In the genomic region with DNA sequence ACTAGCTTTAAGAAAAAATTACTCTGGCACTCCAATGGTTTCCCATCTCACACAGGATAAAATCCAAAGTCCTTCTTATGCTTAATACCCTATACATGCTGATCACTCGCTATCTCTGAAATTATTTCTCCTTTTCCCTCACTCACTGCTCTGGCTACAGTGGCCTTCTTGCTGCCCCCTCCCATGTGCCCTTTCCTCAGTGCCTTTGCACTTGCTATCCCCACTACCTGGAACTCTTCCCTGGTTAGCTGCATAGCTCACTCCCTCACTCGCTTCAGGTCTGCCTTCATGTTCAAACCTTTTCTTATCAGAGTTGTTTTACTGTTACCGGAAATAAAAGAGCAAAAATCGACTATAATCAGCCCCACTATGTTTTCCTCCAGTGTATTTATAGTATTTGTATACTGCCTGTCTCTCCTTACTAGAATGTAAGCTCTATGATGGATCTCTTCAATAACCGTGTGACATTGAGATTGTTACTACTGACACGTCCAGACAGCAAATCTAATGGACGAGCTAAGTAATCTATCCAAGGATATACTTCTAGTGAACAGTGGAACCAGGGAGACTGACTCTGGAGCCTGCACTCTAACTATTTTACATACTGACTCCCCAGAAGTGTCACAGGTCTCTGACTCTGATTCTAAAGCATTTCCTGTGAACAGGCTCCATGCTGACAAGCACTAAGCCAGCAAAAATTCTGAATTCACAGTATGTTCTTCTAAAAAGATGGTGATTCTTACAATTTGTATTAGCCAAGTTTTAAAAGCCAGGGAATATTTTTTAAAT, we compare ENCODE assay signal across 9 cellular contexts. TPM values are rescaled to one million over a fixed set of nuclear protein-coding genes. Genes with fewer than 3 reads are reported as not detected.
DNase-seq lines count a peak whose midpoint lies in the region; ATAC-seq and TF ChIP-seq lines count a peak whose summit lies in the region.
"Had no signal": no experiment of that assay in that cellular context is flagged by ENCODE, and none has a peak within 500 bp of the region (broad histone marks: within the 10 kb centered on the region; RNA-seq: fewer than 3 reads in every experiment).

No MANE protein-coding gene starts in this region.

- in situ Hi-C loops in mammary epithelial cell (cut with MboI; ENCODE audit: low sequenced_read_pairs in 2 of 2): no loop called here

- H3K27me3 Mint-ChIP-seq in memory B cell: no peaks in the 10 kb centered on the region

- H3K9me3 ChIP-seq in mammary epithelial cell (replicated peaks; ENCODE audit: insufficient read depth, low read length): no peaks in the 10 kb centered on the region

- BruUV-seq in mammary epithelial cell (replicated peaks; lab: Mats Ljungman, UMichigan): no TSS peak

- H2AFZ ChIP-seq in mammary epithelial cell (ENCODE audit: low read depth, low read length): no peak overlapping the region

- H3K4me3 ChIP-seq in mammary epithelial cell (replicated peaks in 1 of 3; ENCODE audit: insufficient read depth in 1 of 3, low read depth in 2 of 3, low read length in 3 of 3): no peak overlapping the region

- H3K27me3 ChIP-seq in mammary epithelial cell (ENCODE audit: insufficient read depth, low read length): no peaks in the 10 kb centered on the region

- H3K4me2 ChIP-seq in mammary epithelial cell (ENCODE audit: insufficient read depth, low read depth, low read length): peak overlapping the region; percentile 49

- no peak for TF ChIP-seq CTCF in mammary epithelial cell (conservative IDR thresholded peaks at IDR 0.05 in 1 of 2, IDR thresholded peaks at IDR 0.05 in 1 of 2; ENCODE audit: extremely low read depth in 1 of 2, insufficient read depth in 1 of 2, low read depth in 1 of 2, low read length in 2 of 2)

- H3K9me3 Mint-ChIP-seq in memory B cell: no peaks in the 10 kb centered on the region

- intact Hi-C loops in mammary epithelial cell (cut with micrococcal nuclease): loop anchor here (2.0 kb wide), 1 partner anchor 23 kb away; no protein-coding TSS in a partner anchor

- peaks cover 24% of the 10 kb centered on the region for H3K4me1 ChIP-seq in mammary epithelial cell (ENCODE audit: insufficient read depth, low read length)

- peaks cover 3% of the 10 kb centered on the region for H3K4me1 Mint-ChIP-seq in memory B cell

- WGBS in mammary epithelial cell (ENCODE audit: low coverage, missing lambda C conversion rate): 88% methylated on average over 7 of the region's 7 CpGs

- TF ChIP-seq POLR2A in GM18505 (IDR thresholded peaks at IDR 0.05; ENCODE audit: borderline replicate concordance, extremely low read depth, insufficient read depth, insufficient read length): no peak

- H3K9ac ChIP-seq in mammary epithelial cell (ENCODE audit: insufficient read depth, low read length): no peak overlapping the region

- no peak overlapping the region for H3K27ac Mint-ChIP-seq in memory B cell

- no peak overlapping the region for H3K27ac ChIP-seq in mammary epithelial cell (ENCODE audit: insufficient read depth, low read depth, low read length)

- no peaks in the 10 kb centered on the region for H3K36me3 Mint-ChIP-seq in memory B cell

- peaks cover 88% of the 10 kb centered on the region for H3K79me2 ChIP-seq in mammary epithelial cell (ENCODE audit: insufficient read depth, low read length)

- H3K36me3 ChIP-seq in mammary epithelial cell (ENCODE audit: insufficient read depth, low read length): peaks cover 4% of the 10 kb centered on the region

- no peaks in the 10 kb centered on the region for H4K20me1 ChIP-seq in mammary epithelial cell (ENCODE audit: insufficient read depth, low read length)

- CTCF ChIA-PET in mammary epithelial cell (lab: Charles Lee; ENCODE audit: low non-redundant PET): no interaction called here

- ATAC-seq in memory B cell (ENCODE audit: low read depth) (peak; percentile 71), HG03045 (IDR thresholded peaks at IDR 0.05; ENCODE audit: unreplicated experiment) (no peak), GM18505 (IDR thresholded peaks at IDR 0.05; ENCODE audit: unreplicated experiment) (no peak)

- DNase-seq in AG08396 (ENCODE audit: low spot score) (peak; percentile 51), HS-5 (ENCODE audit: low read depth) (peak; percentile 54), mammary epithelial cell (peak; percentile 50), memory B cell (ENCODE audit: low spot score in 2 of 2) (no peak), T-helper 1 cell (no peak), Kasumi-1 (lab: John Stamatoyannopoulos, UW) (no peak)
- DNase-seq: NCI-H446 treated with DMSO at 0.1 percent for 48 hours had no signal

- dilution Hi-C loops in mammary epithelial cell (cut with HindIII; ENCODE audit: low sequenced_read_pairs): no loop called here

- no peak overlapping the region for H3K4me3 Mint-ChIP-seq in memory B cell

RNA-seq across cellular contexts. Expression of a gene that starts 25.1 kb away (rescaled TPM):
- total RNA-seq in mammary epithelial cell: 10 to 100 TPM; 60.7 to 97.9 TPM
- 57.9 TPM for polyA plus RNA-seq in mammary epithelial cell
- polyA minus RNA-seq in mammary epithelial cell: 96.0 TPM

Comparison
In these comparisons a context has a peak if more than half of its experiments do, and no peak if none do; other contexts are left out.
1. DNase-seq: peak in AG08396 (single experiment), HS-5 (single experiment) and mammary epithelial cell (single experiment); none in memory B cell (0 of 2), T-helper 1 cell (0 of 5) and Kasumi-1 (0 of 2).